In genomic region chr1:184810735-184811316, GRCh38 we compare ENCODE assay signal across 26 cellular contexts. TPM values are rescaled to one million over a fixed set of nuclear protein-coding genes. Genes with fewer than 3 reads are reported as not detected.
DNase-seq lines count a peak whose midpoint lies in the region; ATAC-seq and TF ChIP-seq lines count a peak whose summit lies in the region.
"Had no signal": no experiment of that assay in that cellular context is flagged by ENCODE, and none has a peak within 500 bp of the region (broad histone marks: within the 10 kb centered on the region; RNA-seq: fewer than 3 reads in every experiment).

No MANE protein-coding gene starts in this region.

- no peaks in the 10 kb centered on the region for H3K36me3 ChIP-seq in CD8-positive, alpha-beta memory T cell (ENCODE audit: insufficient read depth, low read length)
- peaks cover 66% of the 10 kb centered on the region for H3K36me3 ChIP-seq in left ventricle myocardium inferior
- H3K36me3 ChIP-seq: BE2C, breast epithelium, ovary had no signal

- intact Hi-C loops in left ventricle myocardium inferior (cut with micrococcal nuclease) = no loop called here

- H3K4me3 ChIP-seq in CD8-positive, alpha-beta memory T cell (ENCODE audit: low read length) = no peak overlapping the region
- peak overlapping the region; percentile 7 for H3K4me3 ChIP-seq in left ventricle myocardium inferior
- H3K4me3 ChIP-seq: A549, breast epithelium, GM12878, ovary, tibial nerve had no signal

- POLR2A ChIA-PET in CD8-positive, alpha-beta memory T cell (lab: Charles Lee) = no interaction called here

- no peak for ATAC-seq in stimulated activated effector memory CD8-positive, alpha-beta T cell treated with anti-CD3 and anti-CD28 coated beads, Interleukin-12 subunit alpha, Interleukin-12 subunit beta, amount 100 ng/mL, for 72 hours
- no peak for ATAC-seq in HG02970 (IDR thresholded peaks at IDR 0.05; ENCODE audit: low FRiP score, unreplicated experiment)
- ATAC-seq: A549; activated CD4-positive, alpha-beta T cell treated with anti-CD3 and anti-CD28 coated beads for 36 hours; GM12878; left lobe of liver; natural killer cell treated with Interleukin-12 subunit alpha and Interleukin-12 subunit beta and Interleukin-15 and Interleukin-18, amount 100 ng/mL, for 72 hours had no signal

- no peaks in the 10 kb centered on the region for H3K27me3 ChIP-seq in CD8-positive, alpha-beta memory T cell (ENCODE audit: insufficient read depth, low read length, poor library complexity, severe bottlenecking)
- no peaks in the 10 kb centered on the region for H3K27me3 ChIP-seq in left ventricle myocardium inferior (ENCODE audit: low read depth)
- H3K27me3 ChIP-seq: BE2C, breast epithelium, ovary, tibial nerve had no signal

- DNase-seq in CD8-positive, alpha-beta memory T cell = no peak
- DNase-seq in cerebellar cortex (ENCODE audit: low spot score) = peak; percentile 18
- DNase-seq in left ventricle myocardium inferior = no peak
- DNase-seq in stimulated activated effector memory CD8-positive, alpha-beta T cell treated with anti-CD3 and anti-CD28 coated beads, Interleukin-12 subunit alpha, Interleukin-12 subunit beta, amount 100 ng/mL, for 72 hours (ENCODE audit: low spot score in 2 of 2) = no peak
- DNase-seq in RPMI8226 = no peak
- no peak for DNase-seq in NCI-H2196 (lab: John Stamatoyannopoulos, UW; ENCODE audit: unreplicated experiment)
- no peak for DNase-seq in NCI-H2029 (lab: John Stamatoyannopoulos, UW)
- DNase-seq: activated CD4-positive, alpha-beta T cell treated with anti-CD3 and anti-CD28 coated beads for 36 hours; BE2C; cortex of kidney; DMS79; KBM-7; midbrain; MM.1S; NCI-H146; NCI-H2171 treated with DMSO at 0.1 percent for 48 hours; NCI-H748 treated with DMSO at 0.1 percent for 48 hours; ovary; SHP77 had no signal

- H3K4me3 Mint-ChIP-seq in CD8-positive, alpha-beta memory T cell = no peak overlapping the region
- H3K4me3 Mint-ChIP-seq in stimulated activated effector memory CD8-positive, alpha-beta T cell treated with anti-CD3 and anti-CD28 coated beads, Interleukin-12 subunit alpha, Interleukin-12 subunit beta, amount 100 ng/mL, for 72 hours = no peak overlapping the region
- H3K4me3 Mint-ChIP-seq: activated CD4-positive, alpha-beta T cell treated with anti-CD3 and anti-CD28 coated beads for 36 hours; natural killer cell treated with Interleukin-12 subunit alpha and Interleukin-12 subunit beta and Interleukin-15 and Interleukin-18, amount 100 ng/mL, for 72 hours had no signal

- H3K9me3 ChIP-seq in CD8-positive, alpha-beta memory T cell (ENCODE audit: low read length) = no peaks in the 10 kb centered on the region
- H3K9me3 ChIP-seq in left ventricle myocardium inferior (replicated peaks) = no peaks in the 10 kb centered on the region
- H3K9me3 ChIP-seq: BE2C, breast epithelium, ovary, tibial nerve had no signal

- H3K4me1 ChIP-seq in CD8-positive, alpha-beta memory T cell (ENCODE audit: insufficient read depth, low read length) = no peaks in the 10 kb centered on the region
- peaks cover 31% of the 10 kb centered on the region for H3K4me1 ChIP-seq in left ventricle myocardium inferior
- H3K4me1 ChIP-seq: A549, BE2C, breast epithelium had no signal

- peaks cover 0 to 58% (median 8%) of the 10 kb centered on the region in 3 donors for H3K36me3 Mint-ChIP-seq in CD8-positive, alpha-beta memory T cell
- peaks cover 75% of the 10 kb centered on the region for H3K36me3 Mint-ChIP-seq in stimulated activated effector memory CD8-positive, alpha-beta T cell treated with anti-CD3 and anti-CD28 coated beads, Interleukin-12 subunit alpha, Interleukin-12 subunit beta, amount 100 ng/mL, for 72 hours

- no peak for TF ChIP-seq CTCF in left ventricle myocardium inferior (IDR thresholded peaks at IDR 0.05; ENCODE audit: borderline replicate concordance)

- CTCF ChIA-PET in CD8-positive, alpha-beta memory T cell (lab: Charles Lee) = interaction anchor here (7.1 kb wide), 1 partner anchor 175 kb away, joined by 175 read pairs; no protein-coding TSS in a partner anchor

- peak overlapping the region in 5 of 8 donors; percentile 11 to 75 (median 36) for H3K27ac Mint-ChIP-seq in CD8-positive, alpha-beta memory T cell
- H3K27ac Mint-ChIP-seq in stimulated activated effector memory CD8-positive, alpha-beta T cell treated with anti-CD3 and anti-CD28 coated beads, Interleukin-12 subunit alpha, Interleukin-12 subunit beta, amount 100 ng/mL, for 72 hours = peak overlapping the region; percentile 45
- H3K27ac Mint-ChIP-seq: activated CD4-positive, alpha-beta T cell treated with anti-CD3 and anti-CD28 coated beads for 36 hours had no signal

- H3K27ac ChIP-seq in CD8-positive, alpha-beta memory T cell (ENCODE audit: low read depth, low read length) = no peak overlapping the region
- H3K27ac ChIP-seq in left ventricle myocardium inferior (replicated peaks) = peak overlapping the region; percentile 74
- H3K27ac ChIP-seq: A549, ovary had no signal

- H3K9me3 Mint-ChIP-seq in CD8-positive, alpha-beta memory T cell = no peaks in the 10 kb centered on the region
- no peaks in the 10 kb centered on the region for H3K9me3 Mint-ChIP-seq in stimulated activated effector memory CD8-positive, alpha-beta T cell treated with anti-CD3 and anti-CD28 coated beads, Interleukin-12 subunit alpha, Interleukin-12 subunit beta, amount 100 ng/mL, for 72 hours
- H3K9me3 Mint-ChIP-seq: natural killer cell treated with Interleukin-12 subunit alpha and Interleukin-12 subunit beta and Interleukin-15 and Interleukin-18, amount 100 ng/mL, for 72 hours had no signal

- no peaks in the 10 kb centered on the region for H3K27me3 Mint-ChIP-seq in CD8-positive, alpha-beta memory T cell
- H3K27me3 Mint-ChIP-seq: activated CD4-positive, alpha-beta T cell treated with anti-CD3 and anti-CD28 coated beads for 36 hours; natural killer cell treated with Interleukin-12 subunit alpha and Interleukin-12 subunit beta and Interleukin-15 and Interleukin-18, amount 100 ng/mL, for 72 hours had no signal

- peaks cover 0 to 4% (median 2%) of the 10 kb centered on the region in 3 donors for H3K4me1 Mint-ChIP-seq in CD8-positive, alpha-beta memory T cell
- H3K4me1 Mint-ChIP-seq in stimulated activated effector memory CD8-positive, alpha-beta T cell treated with anti-CD3 and anti-CD28 coated beads, Interleukin-12 subunit alpha, Interleukin-12 subunit beta, amount 100 ng/mL, for 72 hours = peaks cover 2% of the 10 kb centered on the region
- H3K4me1 Mint-ChIP-seq: activated CD4-positive, alpha-beta T cell treated with anti-CD3 and anti-CD28 coated beads for 36 hours had no signal

RNA-seq across cellular contexts. Expression of gene EDEM3, which starts 56.2 kb away (rescaled TPM):
- total RNA-seq in CD8-positive, alpha-beta memory T cell = 10 to 100 TPM; 20.1 to 24.9 TPM
- 12.1 TPM for polyA plus RNA-seq in CD8-positive, alpha-beta memory T cell
- 16.9 TPM for total RNA-seq in left ventricle myocardium inferior
